19 cellular contexts compared by ENCODE assay signal in the genomic region with DNA sequence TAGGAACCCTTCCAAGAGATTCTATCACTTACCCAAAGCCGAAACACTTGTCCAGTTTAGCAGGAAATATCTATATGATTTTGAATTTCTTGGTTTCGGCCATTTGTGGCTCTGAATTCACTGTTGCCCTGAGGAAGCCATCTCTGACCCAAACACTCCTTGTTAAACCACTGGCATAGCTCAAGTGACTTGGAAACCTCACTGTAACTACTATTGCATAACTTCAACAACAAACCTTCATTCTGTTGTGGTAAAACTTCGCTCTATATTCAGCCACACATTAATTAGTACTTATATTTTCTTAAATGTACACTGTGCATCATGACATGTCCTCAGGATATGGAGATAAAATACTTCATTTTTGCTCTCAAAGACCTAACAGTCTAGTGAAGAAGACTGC.
DNase-seq lines count a peak whose midpoint lies in the region; ATAC-seq and TF ChIP-seq lines count a peak whose summit lies in the region.
"Had no signal": no experiment of that assay in that cellular context is flagged by ENCODE, and none has a peak within 500 bp of the region (broad histone marks: within the 10 kb centered on the region; RNA-seq: fewer than 3 reads in every experiment).

No MANE protein-coding gene starts in this region.

- H3K9me3 ChIP-seq in right atrium auricular region = no peaks in the 10 kb centered on the region
- no peaks in the 10 kb centered on the region for H3K9me3 ChIP-seq in esophagus squamous epithelium
- H3K9me3 ChIP-seq in parathyroid adenoma (ENCODE audit: control insufficient read depth, low read length) = no peaks in the 10 kb centered on the region
- no peaks in the 10 kb centered on the region for H3K9me3 ChIP-seq in uterus
- H3K9me3 ChIP-seq: A549, MG63 had no signal

- H3K79me2 ChIP-seq in parathyroid adenoma = no peaks in the 10 kb centered on the region

- ATAC-seq in Right ventricle myocardium superior (ENCODE audit: poor library complexity) = no peak
- no peak for ATAC-seq in HG03045 (IDR thresholded peaks at IDR 0.05; ENCODE audit: unreplicated experiment)
- ATAC-seq in HG03565 (IDR thresholded peaks at IDR 0.05; ENCODE audit: unreplicated experiment) = no peak
- ATAC-seq: A549 had no signal

- no peak overlapping the region for H2AFZ ChIP-seq in parathyroid adenoma

- H3K4me2 ChIP-seq in parathyroid adenoma (ENCODE audit: low read length) = no peak overlapping the region
- H3K4me2 ChIP-seq: A549 had no signal

- 78 to 79% methylated on average over 3 of the region's 3 CpGs for WGBS in esophagus squamous epithelium, 2 donors

- no peaks in the 10 kb centered on the region for H3K27me3 ChIP-seq in right atrium auricular region
- no peaks in the 10 kb centered on the region for H3K27me3 ChIP-seq in esophagus squamous epithelium
- H3K27me3 ChIP-seq in parathyroid adenoma (ENCODE audit: control insufficient read depth, insufficient read depth, low read length) = no peaks in the 10 kb centered on the region
- no peaks in the 10 kb centered on the region for H3K27me3 ChIP-seq in uterus
- H3K27me3 ChIP-seq: MG63 had no signal

- no peak for TF ChIP-seq POLR2A in esophagus squamous epithelium (IDR thresholded peaks at IDR 0.05)
- no peak for TF ChIP-seq POLR2A in uterus (IDR thresholded peaks at IDR 0.05)

- intact Hi-C loops in Right ventricle myocardium superior (cut with DNase I) (no loop called here), esophagus squamous epithelium (cut with DNase I) (no loop called here), uterus (cut with DNase I; ENCODE audit: low total_unique reads) (no loop called here)

- DNase-seq in right atrium auricular region (ENCODE audit: low spot score) (no peak), Right ventricle myocardium superior (no peak), esophagus squamous epithelium (lab: John Stamatoyannopoulos, UW) (no peak), uterus (no peak), NAMALWA (ENCODE audit: low spot score) (no peak)
- DNase-seq: DMS 273 treated with DMSO at 0.1 percent for 48 hours, GDM1, H7, MG63, NCI-H1105 treated with DMSO at 0.1 percent for 48 hours, NCI-H187, NCI-H345, NCI-H526 treated with DMSO at 0.1 percent for 48 hours, SIG-M5 had no signal

- H3K4me1 ChIP-seq in right atrium auricular region (peaks cover 0 to 23% of the 10 kb centered on the region in 2 donors), esophagus squamous epithelium (peaks cover 0 to 12% (median 0%) of the 10 kb centered on the region in 3 donors), parathyroid adenoma (no peaks in the 10 kb centered on the region), uterus (no peaks in the 10 kb centered on the region)
- H3K4me1 ChIP-seq: A549 had no signal

- TF ChIP-seq CTCF in right atrium auricular region (IDR thresholded peaks at IDR 0.05) (no peak), esophagus squamous epithelium (IDR thresholded peaks at IDR 0.05) (no peak), parathyroid adenoma (IDR thresholded peaks at IDR 0.05) (no peak), uterus (IDR thresholded peaks at IDR 0.05) (no peak)

- H3K36me3 ChIP-seq in right atrium auricular region (no peaks in the 10 kb centered on the region), esophagus squamous epithelium (no peaks in the 10 kb centered on the region), parathyroid adenoma (ENCODE audit: control insufficient read depth, insufficient read depth, low read length) (no peaks in the 10 kb centered on the region), uterus (no peaks in the 10 kb centered on the region)
- H3K36me3 ChIP-seq: MG63 had no signal

- peak overlapping the region; percentile 61 to 73 for H3K27ac ChIP-seq in right atrium auricular region
- H3K27ac ChIP-seq in esophagus squamous epithelium = peak overlapping the region in 3 of 4 donors; percentile 33 to 70 (median 54)
- H3K27ac ChIP-seq in parathyroid adenoma = peak overlapping the region; percentile 63
- peak overlapping the region; percentile 28 to 44 for H3K27ac ChIP-seq in uterus
- H3K27ac ChIP-seq: A549, C4-2B had no signal

- no peak overlapping the region for H3K9ac ChIP-seq in parathyroid adenoma

- H3K4me3 ChIP-seq in right atrium auricular region (no peak overlapping the region), esophagus squamous epithelium (no peak overlapping the region), parathyroid adenoma (ENCODE audit: low read depth, low read length) (no peak overlapping the region), uterus (no peak overlapping the region)
- H3K4me3 ChIP-seq: A549, MG63 had no signal
